ENCODE assay signal across 1 cellular context in the genomic region with DNA sequence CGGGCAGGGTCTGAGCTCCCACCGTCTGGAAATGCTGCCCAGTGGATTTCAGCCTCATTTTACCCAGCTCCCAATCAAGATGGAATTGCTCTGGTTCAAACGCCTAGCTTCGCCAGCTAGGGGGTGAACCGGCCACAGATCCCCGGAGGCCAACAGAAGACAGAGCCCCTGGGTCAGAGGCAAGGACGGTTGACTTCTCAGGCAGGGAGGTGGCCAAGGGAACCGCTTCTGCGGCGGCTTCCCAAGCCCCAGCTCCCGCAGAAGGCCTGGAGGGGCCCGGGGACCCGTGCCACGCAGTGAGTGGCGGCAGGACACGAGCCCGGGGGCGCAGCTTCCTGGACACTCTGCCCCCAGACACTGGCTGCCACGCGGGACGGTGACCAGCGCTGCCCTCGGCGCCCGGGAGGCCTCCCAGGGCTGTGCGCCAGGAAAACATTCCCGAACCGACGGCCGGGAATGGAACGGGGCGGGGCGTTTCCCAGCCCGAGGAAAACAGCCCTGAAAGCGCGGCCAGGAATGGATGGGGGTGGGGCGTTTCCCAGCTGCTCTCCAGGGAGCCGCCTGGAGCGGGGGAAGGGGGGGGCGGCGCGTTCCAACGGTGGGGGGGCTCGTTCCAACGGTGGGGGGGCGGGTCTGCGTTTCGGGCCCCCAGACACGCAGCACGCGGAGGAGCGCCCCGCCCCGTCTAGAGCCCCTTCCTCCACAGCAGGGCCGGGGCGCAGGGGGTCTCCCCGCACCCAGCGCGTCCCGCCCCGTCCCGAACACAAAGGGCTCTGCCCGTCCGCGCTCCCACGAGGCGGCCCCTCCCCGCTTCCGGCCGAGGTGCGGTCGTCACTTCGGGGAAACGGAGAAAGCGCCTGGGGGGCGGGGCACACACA.
TF ChIP-seq lines count a peak whose summit lies in the region.

No MANE protein-coding gene starts in this region.

TF ChIP-seq in SK-N-SH treated with all-trans-retinoic acid at 6 μM for 48 hours, 23 proteins besides CTCF, POLR2A, EP300 and RAD21 (continued from another document):
- TF ChIP-seq, protein P1, sequence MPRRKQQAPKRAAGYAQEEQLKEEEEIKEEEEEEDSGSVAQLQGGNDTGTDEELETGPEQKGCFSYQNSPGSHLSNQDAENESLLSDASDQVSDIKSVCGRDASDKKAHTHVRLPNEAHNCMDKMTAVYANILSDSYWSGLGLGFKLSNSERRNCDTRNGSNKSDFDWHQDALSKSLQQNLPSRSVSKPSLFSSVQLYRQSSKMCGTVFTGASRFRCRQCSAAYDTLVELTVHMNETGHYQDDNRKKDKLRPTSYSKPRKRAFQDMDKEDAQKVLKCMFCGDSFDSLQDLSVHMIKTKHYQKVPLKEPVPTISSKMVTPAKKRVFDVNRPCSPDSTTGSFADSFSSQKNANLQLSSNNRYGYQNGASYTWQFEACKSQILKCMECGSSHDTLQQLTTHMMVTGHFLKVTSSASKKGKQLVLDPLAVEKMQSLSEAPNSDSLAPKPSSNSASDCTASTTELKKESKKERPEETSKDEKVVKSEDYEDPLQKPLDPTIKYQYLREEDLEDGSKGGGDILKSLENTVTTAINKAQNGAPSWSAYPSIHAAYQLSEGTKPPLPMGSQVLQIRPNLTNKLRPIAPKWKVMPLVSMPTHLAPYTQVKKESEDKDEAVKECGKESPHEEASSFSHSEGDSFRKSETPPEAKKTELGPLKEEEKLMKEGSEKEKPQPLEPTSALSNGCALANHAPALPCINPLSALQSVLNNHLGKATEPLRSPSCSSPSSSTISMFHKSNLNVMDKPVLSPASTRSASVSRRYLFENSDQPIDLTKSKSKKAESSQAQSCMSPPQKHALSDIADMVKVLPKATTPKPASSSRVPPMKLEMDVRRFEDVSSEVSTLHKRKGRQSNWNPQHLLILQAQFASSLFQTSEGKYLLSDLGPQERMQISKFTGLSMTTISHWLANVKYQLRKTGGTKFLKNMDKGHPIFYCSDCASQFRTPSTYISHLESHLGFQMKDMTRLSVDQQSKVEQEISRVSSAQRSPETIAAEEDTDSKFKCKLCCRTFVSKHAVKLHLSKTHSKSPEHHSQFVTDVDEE (CRISPR knock-in tag; IDR thresholded peaks at IDR 0.05): peak; percentile 63
- TF ChIP-seq, protein P2, sequence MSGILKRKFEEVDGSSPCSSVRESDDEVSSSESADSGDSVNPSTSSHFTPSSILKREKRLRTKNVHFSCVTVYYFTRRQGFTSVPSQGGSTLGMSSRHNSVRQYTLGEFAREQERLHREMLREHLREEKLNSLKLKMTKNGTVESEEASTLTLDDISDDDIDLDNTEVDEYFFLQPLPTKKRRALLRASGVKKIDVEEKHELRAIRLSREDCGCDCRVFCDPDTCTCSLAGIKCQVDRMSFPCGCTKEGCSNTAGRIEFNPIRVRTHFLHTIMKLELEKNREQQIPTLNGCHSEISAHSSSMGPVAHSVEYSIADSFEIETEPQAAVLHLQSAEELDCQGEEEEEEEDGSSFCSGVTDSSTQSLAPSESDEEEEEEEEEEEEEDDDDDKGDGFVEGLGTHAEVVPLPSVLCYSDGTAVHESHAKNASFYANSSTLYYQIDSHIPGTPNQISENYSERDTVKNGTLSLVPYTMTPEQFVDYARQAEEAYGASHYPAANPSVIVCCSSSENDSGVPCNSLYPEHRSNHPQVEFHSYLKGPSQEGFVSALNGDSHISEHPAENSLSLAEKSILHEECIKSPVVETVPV (CRISPR knock-in tag; IDR thresholded peaks at IDR 0.05): no peak
- peak; percentile 97 for TF ChIP-seq CSDC2 (CRISPR knock-in tag; IDR thresholded peaks at IDR 0.05)
- TF ChIP-seq, protein P3, sequence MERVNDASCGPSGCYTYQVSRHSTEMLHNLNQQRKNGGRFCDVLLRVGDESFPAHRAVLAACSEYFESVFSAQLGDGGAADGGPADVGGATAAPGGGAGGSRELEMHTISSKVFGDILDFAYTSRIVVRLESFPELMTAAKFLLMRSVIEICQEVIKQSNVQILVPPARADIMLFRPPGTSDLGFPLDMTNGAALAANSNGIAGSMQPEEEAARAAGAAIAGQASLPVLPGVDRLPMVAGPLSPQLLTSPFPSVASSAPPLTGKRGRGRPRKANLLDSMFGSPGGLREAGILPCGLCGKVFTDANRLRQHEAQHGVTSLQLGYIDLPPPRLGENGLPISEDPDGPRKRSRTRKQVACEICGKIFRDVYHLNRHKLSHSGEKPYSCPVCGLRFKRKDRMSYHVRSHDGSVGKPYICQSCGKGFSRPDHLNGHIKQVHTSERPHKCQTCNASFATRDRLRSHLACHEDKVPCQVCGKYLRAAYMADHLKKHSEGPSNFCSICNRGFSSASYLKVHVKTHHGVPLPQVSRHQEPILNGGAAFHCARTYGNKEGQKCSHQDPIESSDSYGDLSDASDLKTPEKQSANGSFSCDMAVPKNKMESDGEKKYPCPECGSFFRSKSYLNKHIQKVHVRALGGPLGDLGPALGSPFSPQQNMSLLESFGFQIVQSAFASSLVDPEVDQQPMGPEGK (CRISPR knock-in tag; IDR thresholded peaks at IDR 0.05; ENCODE audit: borderline replicate concordance): peak; percentile 67; the same call in 1 of the 2 replicates
- TF ChIP-seq ZFP30 (CRISPR knock-in tag; IDR thresholded peaks at IDR 0.05): no peak
- peak; percentile 53 for TF ChIP-seq ISL1 (CRISPR knock-in tag; IDR thresholded peaks at IDR 0.05)
- TF ChIP-seq ZNF8 (CRISPR knock-in tag; IDR thresholded peaks at IDR 0.05): peak; percentile 57; the same call in 1 of the 2 replicates
